ENCODE assay signal across 8 cellular contexts in genomic region chr11:128757886-128758612, GRCh38.
DNase-seq lines count a peak whose midpoint lies in the region; ATAC-seq lines count a peak whose summit lies in the region.

No MANE protein-coding gene starts in this region.

- DNase-seq in CD8-positive, alpha-beta memory T cell, result no peak
- DNase-seq in glomerular visceral epithelial cell (ENCODE audit: extremely low spot score) (no peak), hepatic stellate cell (ENCODE audit: low spot score) (no peak), SKM-1 treated with dmso at 0.1 percent for 144 hours (lab: John Stamatoyannopoulos, UW; ENCODE audit: unreplicated experiment) (no peak)
- no peak for DNase-seq in central memory CD4-positive, alpha-beta T cell

- H3K4me3 ChIP-seq in CD8-positive, alpha-beta memory T cell (ENCODE audit: low read length), result no peak overlapping the region

- no peaks in the 10 kb centered on the region for H3K27me3 ChIP-seq in CD8-positive, alpha-beta memory T cell (ENCODE audit: insufficient read depth, low read length, poor library complexity, severe bottlenecking)

- peaks cover 50% of the 10 kb centered on the region for H3K36me3 ChIP-seq in CD8-positive, alpha-beta memory T cell (ENCODE audit: insufficient read depth, low read length)

- peaks cover 76 to 90% (median 81%) of the 10 kb centered on the region in 3 donors for H3K4me1 Mint-ChIP-seq in CD8-positive, alpha-beta memory T cell
- peaks cover 86% of the 10 kb centered on the region for H3K4me1 Mint-ChIP-seq in activated naive CD4-positive, alpha-beta T cell treated with anti-CD3 and anti-CD28 coated beads, Interleukin-2, amount 50 U/mL, for 24 hours

- peaks cover 7 to 78% (median 20%) of the 10 kb centered on the region in 3 donors for H3K36me3 Mint-ChIP-seq in CD8-positive, alpha-beta memory T cell
- peaks cover 12% of the 10 kb centered on the region for H3K36me3 Mint-ChIP-seq in activated naive CD4-positive, alpha-beta T cell treated with anti-CD3 and anti-CD28 coated beads, Interleukin-2, amount 50 U/mL, for 24 hours

- no peak overlapping the region for H3K27ac ChIP-seq in CD8-positive, alpha-beta memory T cell (ENCODE audit: low read depth, low read length)

- CTCF ChIA-PET in CD8-positive, alpha-beta memory T cell (lab: Charles Lee), result interaction anchor here (0.5 to 2.6 kb wide), 31 partner anchors 10 to 598 kb away, joined by 3 to 44 read pairs (median 5); partner anchors contain the start of gene FLI1

- POLR2A ChIA-PET in CD8-positive, alpha-beta memory T cell (lab: Charles Lee), result interaction anchor here (0.6 to 1.4 kb wide), 3 partner anchors 11 to 232 kb away, joined by 3 to 5 read pairs (median 4); no protein-coding TSS in a partner anchor

- H3K9me3 ChIP-seq in CD8-positive, alpha-beta memory T cell (ENCODE audit: low read length), result no peaks in the 10 kb centered on the region

- peak overlapping the region; percentile 44 to 99 (median 90) for H3K27ac Mint-ChIP-seq in CD8-positive, alpha-beta memory T cell
- peak overlapping the region; percentile 98 for H3K27ac Mint-ChIP-seq in activated naive CD4-positive, alpha-beta T cell treated with anti-CD3 and anti-CD28 coated beads, Interleukin-2, amount 50 U/mL, for 24 hours

- no peaks in the 10 kb centered on the region for H3K9me3 Mint-ChIP-seq in CD8-positive, alpha-beta memory T cell
- no peaks in the 10 kb centered on the region for H3K9me3 Mint-ChIP-seq in activated naive CD4-positive, alpha-beta T cell treated with anti-CD3 and anti-CD28 coated beads, Interleukin-2, amount 50 U/mL, for 24 hours

- H3K4me3 Mint-ChIP-seq in CD8-positive, alpha-beta memory T cell, result peak overlapping the region in 1 of 7 donors; percentile 6
- H3K4me3 Mint-ChIP-seq in activated naive CD4-positive, alpha-beta T cell treated with anti-CD3 and anti-CD28 coated beads, Interleukin-2, amount 50 U/mL, for 24 hours, result no peak overlapping the region

- H3K4me1 ChIP-seq in CD8-positive, alpha-beta memory T cell (ENCODE audit: insufficient read depth, low read length), result peaks cover 60% of the 10 kb centered on the region

- ATAC-seq in GM19324 (IDR thresholded peaks at IDR 0.05; ENCODE audit: low FRiP score, unreplicated experiment) (peak; percentile 61), HG03108 (IDR thresholded peaks at IDR 0.05; ENCODE audit: unreplicated experiment) (peak; percentile 86)

- peaks cover 0 to 2% of the 10 kb centered on the region in 2 donors for H3K27me3 Mint-ChIP-seq in CD8-positive, alpha-beta memory T cell
- H3K27me3 Mint-ChIP-seq in activated naive CD4-positive, alpha-beta T cell treated with anti-CD3 and anti-CD28 coated beads, Interleukin-2, amount 50 U/mL, for 24 hours, result no peaks in the 10 kb centered on the region
